Comparison of ENCODE assay signal across 7 cellular contexts in genomic region chr5:172659909-172660628, GRCh38. TPM values are rescaled to one million over a fixed set of nuclear protein-coding genes. Genes with fewer than 3 reads are reported as not detected.
DNase-seq lines count a peak whose midpoint lies in the region; ATAC-seq and TF ChIP-seq lines count a peak whose summit lies in the region.

No MANE protein-coding gene starts in this region.

- no peaks in the 10 kb centered on the region for H3K36me3 Mint-ChIP-seq in activated B cell treated with CpG ODN at 0.5 μM for 24 hours (ENCODE audit: low read depth)

- TF ChIP-seq CTCF in activated B cell treated with CpG ODN at 0.5 μM for 24 hours (IDR thresholded peaks at IDR 0.05), result no peak

- POLR2A ChIA-PET in activated B cell treated with CpG ODN at 0.5 μM for 24 hours (lab: Charles Lee), result no interaction called here

- intact Hi-C loops in activated B cell treated with CpG ODN at 0.5 μM for 24 hours (cut with micrococcal nuclease), result no loop called here
- intact Hi-C loops in left ventricle myocardium superior (cut with micrococcal nuclease), result no loop called here

- H3K27ac Mint-ChIP-seq in activated B cell treated with CpG ODN at 0.5 μM for 24 hours, result no peak overlapping the region

- peaks cover 21% of the 10 kb centered on the region for H3K27me3 Mint-ChIP-seq in activated B cell treated with CpG ODN at 0.5 μM for 24 hours

- ATAC-seq in activated B cell treated with CpG ODN at 0.5 μM for 24 hours (ENCODE audit: low read depth) (peak; percentile 45), left ventricle myocardium superior (peak; percentile 90), HG03439 (IDR thresholded peaks at IDR 0.05; ENCODE audit: unreplicated experiment) (no peak), GM21528 (IDR thresholded peaks at IDR 0.05; ENCODE audit: low FRiP score, unreplicated experiment) (no peak)

- DNase-seq in HuH-7 (ENCODE audit: low spot score), result peak; percentile 90
- DNase-seq in activated B cell treated with CpG ODN at 0.5 μM for 24 hours, result no peak
- DNase-seq in left ventricle myocardium superior, result peak; percentile 94
- DNase-seq in putamen (ENCODE audit: low spot score), result peak; percentile 78
- DNase-seq in NCI-H2081 (lab: John Stamatoyannopoulos, UW), result no peak

- CTCF ChIA-PET in activated B cell treated with CpG ODN at 0.5 μM for 24 hours (lab: Charles Lee), result no interaction called here

- H3K4me3 Mint-ChIP-seq in activated B cell treated with CpG ODN at 0.5 μM for 24 hours, result no peak overlapping the region

- H3K9me3 Mint-ChIP-seq in activated B cell treated with CpG ODN at 0.5 μM for 24 hours, result peaks cover 10% of the 10 kb centered on the region

- H3K4me1 Mint-ChIP-seq in activated B cell treated with CpG ODN at 0.5 μM for 24 hours, result no peaks in the 10 kb centered on the region

RNA-seq across cellular contexts. Expression of gene NEURL1B, which starts 19.0 kb away (rescaled TPM):
- total RNA-seq in activated B cell treated with CpG ODN at 0.5 μM for 24 hours, result 0.07 and 0.09 TPM in 2 replicates
- total RNA-seq in left ventricle myocardium superior, result 32.0 TPM

Comparison
In these comparisons a context has a peak if more than half of its experiments do, and no peak if none do; other contexts are left out.
1. DNase-seq: peak in HuH-7 (single experiment), left ventricle myocardium superior (single experiment) and putamen (single experiment); none in activated B cell treated with CpG ODN at 0.5 μM for 24 hours (single experiment) and NCI-H2081 (0 of 2).
2. ATAC-seq: peak in activated B cell treated with CpG ODN at 0.5 μM for 24 hours (single experiment) and left ventricle myocardium superior (single experiment); none in HG03439 (single experiment) and GM21528 (single experiment).
3. RNA of gene NEURL1B, which starts 19.0 kb away (total RNA-seq): 32.0 TPM in left ventricle myocardium superior (single experiment); 0.07 to 0.09 TPM in activated B cell treated with CpG ODN at 0.5 μM for 24 hours; every median in the first group is over 10 times any median in the second.